In genomic region chr1:105558023-105558422, GRCh38 we compare ENCODE assay signal across 26 cellular contexts.
"Had no signal": no experiment of that assay in that cellular context is flagged by ENCODE, and none has a peak within 500 bp of the region (broad histone marks: within the 10 kb centered on the region; RNA-seq: fewer than 3 reads in every experiment).

No MANE protein-coding gene starts in this region.

- H3K4me3 ChIP-seq: stomach, suprapubic skin, testis, thoracic aorta, thyroid gland, tibial artery, tibial nerve, transverse colon, upper lobe of left lung, upper lobe of right lung, uterus, vagina had no signal

- H3K27ac ChIP-seq: stomach, suprapubic skin, testis, thoracic aorta, thyroid gland, tibial artery, tibial nerve, transverse colon, upper lobe of left lung, upper lobe of right lung, uterus, vagina had no signal

- DNase-seq: stimulated activated CD4-positive, alpha-beta T cell treated with anti-CD3 and anti-CD28 coated beads, Interleukin-2, amount 100 ng/mL, for 48 hours; stimulated activated CD4-positive, alpha-beta T cell treated with anti-CD3 and anti-CD28 coated beads, Interleukin-4, amount 100 ng/mL, for 1 hour; stimulated activated CD4-positive, alpha-beta T cell treated with anti-CD3 and anti-CD28 coated beads, Interleukin-4, amount 100 ng/mL, for 24 hours; stimulated activated CD4-positive, alpha-beta T cell treated with anti-CD3 and anti-CD28 coated beads, Interleukin-4, amount 100 ng/mL, for 4 hours; stimulated activated CD8-positive, alpha-beta memory T cell treated with anti-CD3 and anti-CD28 coated beads, Interleukin-4, amount 100 ng/mL, for 48 hours; stimulated activated naive B cell treated with anti-CD40 and anti-IgM and Interleukin-4, amounts not matched to agents 10 μg/mL and 1 μg/mL and 100 μg/mL, for 72 hours; stimulated activated naive CD4-positive, alpha-beta T cell; stimulated activated naive CD4-positive, alpha-beta T cell treated with Interleukin-2 at 50 U/mL for 16 hours; stimulated activated naive CD8-positive, alpha-beta T cell treated with anti-CD3 and anti-CD28 coated beads, Interleukin-15, amount 100 ng/mL, for 72 hours; stimulated activated naive CD8-positive, alpha-beta T cell treated with anti-CD3 and anti-CD28 coated beads, Interleukin-15, Interleukin-2, amounts not matched to agents 100 U/mL and 50 U/mL, for 24 hours; stomach; substantia nigra; testis; thyroid gland; tibial artery; transverse colon; trophoblast cell; upper lobe of left lung; upper lobe of right lung; uterus had no signal

- H3K36me3 ChIP-seq: stomach, suprapubic skin, thoracic aorta, thyroid gland, tibial artery, tibial nerve, transverse colon, upper lobe of left lung, upper lobe of right lung, vagina had no signal

- H3K9me3 ChIP-seq: suprapubic skin, testis, thoracic aorta, thyroid gland, tibial artery, transverse colon, upper lobe of left lung, upper lobe of right lung, uterus, vagina had no signal

- ATAC-seq: stimulated activated effector memory CD8-positive, alpha-beta T cell treated with anti-CD3 and anti-CD28 coated beads, Interleukin-12 subunit alpha, Interleukin-12 subunit beta, amount 100 ng/mL, for 72 hours; stimulated activated memory B cell treated with anti-CD40 and anti-IgM and Interleukin-4, amounts not matched to agents 10 μg/mL and 1 μg/mL and 100 μg/mL, for 72 hours; stimulated activated naive B cell treated with anti-CD40 and anti-IgM and Interleukin-4, amounts not matched to agents 10 μg/mL and 1 μg/mL and 100 μg/mL, for 72 hours; stimulated activated naive CD8-positive, alpha-beta T cell treated with anti-CD3 and anti-CD28 coated beads, Interleukin-15, amount 100 ng/mL, for 72 hours; stimulated activated naive CD8-positive, alpha-beta T cell treated with anti-CD3 and anti-CD28 coated beads, Interleukin-15, Interleukin-2, amounts not matched to agents 100 U/mL and 50 U/mL, for 24 hours; upper lobe of right lung had no signal

- H3K27me3 ChIP-seq: stomach, suprapubic skin, testis, thyroid gland, tibial artery, tibial nerve, transverse colon, upper lobe of left lung, upper lobe of right lung, uterus, vagina had no signal
